Comparison of ENCODE assay signal across 11 cellular contexts in the genomic region with DNA sequence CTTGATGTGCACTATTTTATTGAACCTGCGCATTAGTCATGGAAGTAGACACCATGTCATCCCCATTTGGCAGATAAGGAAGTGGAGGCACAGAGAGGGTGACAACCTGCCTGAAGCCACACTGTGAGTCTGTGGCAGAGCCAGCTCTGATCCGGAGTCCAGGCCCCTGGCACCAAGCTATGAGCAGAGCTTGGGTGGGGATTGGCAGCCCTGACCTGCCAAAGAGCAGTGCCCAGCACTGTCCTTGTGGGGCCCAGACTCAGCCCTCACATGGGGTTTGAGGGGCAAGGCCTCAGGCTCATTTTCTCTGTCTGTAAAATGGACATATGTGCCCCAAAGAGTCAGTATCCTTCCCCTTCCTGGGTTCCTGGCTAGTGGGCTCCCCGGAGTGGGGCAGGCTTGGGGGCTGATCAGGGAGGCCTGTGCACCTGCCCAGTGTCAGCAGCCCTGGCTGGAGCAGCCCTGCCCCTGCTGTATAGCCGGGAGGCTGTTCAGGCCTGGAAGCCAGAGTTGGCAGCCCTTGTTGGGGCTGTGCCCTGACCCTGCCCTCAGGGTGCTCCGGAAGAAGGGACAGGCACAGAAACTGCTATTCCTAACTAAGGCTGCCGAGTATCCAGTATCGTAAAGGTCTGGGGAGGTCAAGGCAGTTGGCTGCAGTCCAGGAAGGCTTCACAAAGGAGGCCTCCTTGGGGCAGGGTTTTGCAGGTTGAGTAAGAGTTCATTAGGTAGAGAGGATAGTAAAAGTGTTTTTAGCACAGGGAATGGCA. TPM values are rescaled to one million over a fixed set of nuclear protein-coding genes. Genes with fewer than 3 reads are reported as not detected.
A peak's percentile ranks its signal among the peaks of the same experiment; 100 is the strongest.
DNase-seq lines count a peak whose midpoint lies in the region; ATAC-seq and TF ChIP-seq lines count a peak whose summit lies in the region.
"Had no signal": no experiment of that assay in that cellular context is flagged by ENCODE, and none has a peak within 500 bp of the region (broad histone marks: within the 10 kb centered on the region; RNA-seq: fewer than 3 reads in every experiment).

No MANE protein-coding gene starts in this region.

- H3K27me3 ChIP-seq in H9 (ENCODE audit: insufficient read depth, low read length): no peaks in the 10 kb centered on the region
- H3K27me3 ChIP-seq in brain microvascular endothelial cell (replicated peaks): no peaks in the 10 kb centered on the region
- H3K27me3 ChIP-seq in hepatocyte: no peaks in the 10 kb centered on the region
- H3K27me3 ChIP-seq: BLaER1 treated with 17β-estradiol and CSF1 and Interleukin-3, amounts not matched to agents 10 nM and 100 nM had no signal

- H3K79me2 ChIP-seq in H9 (ENCODE audit: insufficient read depth, low read length) (no peaks in the 10 kb centered on the region), hepatocyte (no peaks in the 10 kb centered on the region)

- ATAC-seq in sciatic nerve (peak; percentile 9), GM21737 (IDR thresholded peaks at IDR 0.05; ENCODE audit: unreplicated experiment) (no peak)
- ATAC-seq: activated CD8-positive, alpha-beta T cell treated with anti-CD3 and anti-CD28 coated beads for 36 hours had no signal

- no peak overlapping the region for H2AK5ac ChIP-seq in H9 (ENCODE audit: insufficient read length, low read length)

- no peak overlapping the region for H3K23ac ChIP-seq in H9 (ENCODE audit: insufficient read length, low read depth, low read length)

- no peaks in the 10 kb centered on the region for H3K36me3 Mint-ChIP-seq in H9 (ENCODE audit: insufficient read depth in 1 of 3, low read depth in 3 of 3)
- no peaks in the 10 kb centered on the region for H3K36me3 Mint-ChIP-seq in activated T-cell treated with anti-CD3 and anti-CD28 coated beads, Interleukin-2, amount 50 U/mL, for 24 hours (ENCODE audit: low read depth)

- no peak overlapping the region for H3K9ac ChIP-seq in H9 (ENCODE audit: extremely low read depth, insufficient read length, low read length)
- H3K9ac ChIP-seq: BLaER1 treated with 17β-estradiol and CSF1 and Interleukin-3, amounts not matched to agents 10 nM and 100 nM had no signal

- in situ Hi-C loops in brain microvascular endothelial cell (cut with HindIII; ENCODE audit: low pct_ligation_motif_present, low sequenced_read_pairs): no loop called here

- H4K8ac ChIP-seq in H9 (replicated peaks; ENCODE audit: insufficient read length, low read depth, low read length): no peak overlapping the region

- H3K27ac Mint-ChIP-seq in H9: no peak overlapping the region
- H3K27ac Mint-ChIP-seq in activated T-cell treated with anti-CD3 and anti-CD28 coated beads, Interleukin-2, amount 50 U/mL, for 24 hours: no peak overlapping the region
- H3K27ac Mint-ChIP-seq: activated CD8-positive, alpha-beta T cell treated with anti-CD3 and anti-CD28 coated beads for 36 hours had no signal

- no peak overlapping the region for H3K4me3 Mint-ChIP-seq in H9
- no peak overlapping the region for H3K4me3 Mint-ChIP-seq in activated T-cell treated with anti-CD3 and anti-CD28 coated beads, Interleukin-2, amount 50 U/mL, for 24 hours
- H3K4me3 Mint-ChIP-seq: activated CD8-positive, alpha-beta T cell treated with anti-CD3 and anti-CD28 coated beads for 36 hours had no signal

- no peaks in the 10 kb centered on the region for H3K9me3 Mint-ChIP-seq in H9
- no peaks in the 10 kb centered on the region for H3K9me3 Mint-ChIP-seq in activated T-cell treated with anti-CD3 and anti-CD28 coated beads, Interleukin-2, amount 50 U/mL, for 24 hours
- H3K9me3 Mint-ChIP-seq: activated CD8-positive, alpha-beta T cell treated with anti-CD3 and anti-CD28 coated beads for 36 hours had no signal

- no CpG with 5 or more reads among the region's 7 CpGs for WGBS in H9 (ENCODE audit: extremely low coverage, insufficient read length, low lambda C conversion rate)
- 73% methylated on average over 7 of the region's 7 CpGs for WGBS in hepatocyte (ENCODE audit: low lambda C conversion rate, missing lambda C conversion rate)

- H3K79me1 ChIP-seq in H9 (ENCODE audit: insufficient read depth, low read depth, low read length, poor library complexity, severe bottlenecking): no peaks in the 10 kb centered on the region

- H4K20me1 ChIP-seq in H9 (ENCODE audit: control insufficient read depth, insufficient read depth, insufficient read length) (no peaks in the 10 kb centered on the region), hepatocyte (ENCODE audit: insufficient read depth, poor library complexity, severe bottlenecking) (no peaks in the 10 kb centered on the region)
- H4K20me1 ChIP-seq: BLaER1 treated with 17β-estradiol and CSF1 and Interleukin-3, amounts not matched to agents 10 nM and 100 nM had no signal

- H2BK120ac ChIP-seq in H9 (ENCODE audit: low read depth, low read length, poor library complexity, severe bottlenecking): no peak overlapping the region

- intact Hi-C loops in sciatic nerve (cut with DNase I): no loop called here

- H3K36me3 ChIP-seq in brain microvascular endothelial cell (replicated peaks): peaks cover 14% of the 10 kb centered on the region
- no peaks in the 10 kb centered on the region for H3K36me3 ChIP-seq in hepatocyte (replicated peaks; ENCODE audit: insufficient read depth, low read depth)
- H3K36me3 ChIP-seq: BLaER1 treated with 17β-estradiol and CSF1 and Interleukin-3, amounts not matched to agents 10 nM and 100 nM had no signal

- H3K4me1 ChIP-seq in H9 (ENCODE audit: insufficient read depth, low read length) (no peaks in the 10 kb centered on the region; the same call in 1 of the 2 replicates), hepatocyte (ENCODE audit: insufficient read depth) (peaks cover 32% of the 10 kb centered on the region)

- H3K27ac ChIP-seq in H9 (ENCODE audit: insufficient read length, low read depth, low read length) (no peak overlapping the region), brain microvascular endothelial cell (peak overlapping the region; percentile 72), hepatocyte (peak overlapping the region; percentile 64)
- H3K27ac ChIP-seq: BLaER1 treated with 17β-estradiol and CSF1 and Interleukin-3, amounts not matched to agents 10 nM and 100 nM had no signal

- no peaks in the 10 kb centered on the region for H3K9me2 ChIP-seq in hepatocyte (replicated peaks; ENCODE audit: insufficient read depth)

- no peak overlapping the region for H3K18ac ChIP-seq in H9 (ENCODE audit: insufficient read length, low read depth, low read length)

- no peak overlapping the region for H3K14ac ChIP-seq in H9 (ENCODE audit: insufficient read depth, low read length)

- no peak overlapping the region for H2BK20ac ChIP-seq in H9 (ENCODE audit: low read depth, low read length, poor library complexity, severe bottlenecking)

- no peaks in the 10 kb centered on the region for H3K23me2 ChIP-seq in H9 (ENCODE audit: insufficient read length, low read depth, low read length, poor library complexity, severe bottlenecking)

- no peak overlapping the region for H4K91ac ChIP-seq in H9 (ENCODE audit: insufficient read length, low read depth, low read length)

- H2BK5ac ChIP-seq in H9 (ENCODE audit: insufficient read length, low read length): no peak overlapping the region

- no peak overlapping the region for H2BK15ac ChIP-seq in H9 (ENCODE audit: low read depth, low read length)

- no peak overlapping the region for H3K4me2 ChIP-seq in H9 (ENCODE audit: insufficient read depth, insufficient read length, low read length)
- H3K4me2 ChIP-seq in hepatocyte: no peak overlapping the region

- no peak overlapping the region for H3K56ac ChIP-seq in H9 (ENCODE audit: insufficient read length, low read depth, low read length)

- H3K27me3 Mint-ChIP-seq in H9 (ENCODE audit: low read depth): no peaks in the 10 kb centered on the region; the same call in 1 of the 2 replicates
- H3K27me3 Mint-ChIP-seq in activated T-cell treated with anti-CD3 and anti-CD28 coated beads, Interleukin-2, amount 50 U/mL, for 24 hours: no peaks in the 10 kb centered on the region
- H3K27me3 Mint-ChIP-seq: activated CD8-positive, alpha-beta T cell treated with anti-CD3 and anti-CD28 coated beads for 36 hours had no signal

- no peaks in the 10 kb centered on the region for H3K9me3 ChIP-seq in H9 (ENCODE audit: control insufficient read depth, low read depth, low read length)
- no peaks in the 10 kb centered on the region for H3K9me3 ChIP-seq in hepatocyte (ENCODE audit: low read depth)
- H3K9me3 ChIP-seq: BLaER1 treated with 17β-estradiol and CSF1 and Interleukin-3, amounts not matched to agents 10 nM and 100 nM had no signal

- no peak overlapping the region for H2AFZ ChIP-seq in H9 (ENCODE audit: low read length)
- H2AFZ ChIP-seq in hepatocyte: no peak overlapping the region

- no peak overlapping the region for H2BK12ac ChIP-seq in H9 (ENCODE audit: insufficient read length, low read depth, low read length)

- no peak overlapping the region for H3K4ac ChIP-seq in H9 (ENCODE audit: low read depth, low read length)

- H3K4me3 ChIP-seq in brain microvascular endothelial cell (ENCODE audit: low read depth, low read length): no peak overlapping the region
- H3K4me3 ChIP-seq in hepatocyte: no peak overlapping the region
- H3K4me3 ChIP-seq: BLaER1 treated with 17β-estradiol and CSF1 and Interleukin-3, amounts not matched to agents 10 nM and 100 nM had no signal

- no peak overlapping the region for H4K5ac ChIP-seq in H9 (ENCODE audit: insufficient read length, low read depth, low read length)

- no peak overlapping the region for H3T11ph ChIP-seq in H9 (ENCODE audit: low read length)

- TF ChIP-seq CTCF in H9 (conservative IDR thresholded peaks at IDR 0.05) (no peak), brain microvascular endothelial cell (IDR thresholded peaks at IDR 0.05; ENCODE audit: low read depth, low read length, missing control alignments) (no peak), hepatocyte (IDR thresholded peaks at IDR 0.05; ENCODE audit: poor library complexity) (no peak)

- H3K4me1 Mint-ChIP-seq in H9: peaks cover 5 to 6% of the 10 kb centered on the region in 2 experiments; a peak in 2 of 4 replicates
- peaks cover 3% of the 10 kb centered on the region for H3K4me1 Mint-ChIP-seq in activated T-cell treated with anti-CD3 and anti-CD28 coated beads, Interleukin-2, amount 50 U/mL, for 24 hours (ENCODE audit: low read depth)

- DNase-seq in H9: peak; percentile 17
- DNase-seq in brain microvascular endothelial cell: no peak
- DNase-seq in hepatocyte (ENCODE audit: low spot score): no peak
- DNase-seq in sciatic nerve (ENCODE audit: low spot score): no peak
- no peak for DNase-seq in GOT3 (lab: John Stamatoyannopoulos, UW)
- DNase-seq in activated T-cell treated with anti-CD3 and anti-CD28 coated beads, Interleukin-2, amount 50 U/mL, for 24 hours: no peak
- no peak for DNase-seq in GM19238 (ENCODE audit: insufficient read length, low spot score)
- DNase-seq: activated CD8-positive, alpha-beta T cell treated with anti-CD3 and anti-CD28 coated beads for 36 hours had no signal

RNA-seq across cellular contexts. Expression of a gene that starts 38.7 kb away (rescaled TPM):
- total RNA-seq in H9 (2021) (1.1 and 1.4 TPM in 2 replicates), hepatocyte (120 and 133 TPM in 2 replicates), sciatic nerve (70.3 TPM)
- polyA plus RNA-seq in hepatocyte: 85.8 and 88.5 TPM in 2 replicates
- total RNA-seq: activated CD8-positive, alpha-beta T cell treated with anti-CD3 and anti-CD28 coated beads for 36 hours had no signal
- polyA plus RNA-seq: neural cell had no signal

Comparison
In these comparisons a context has a peak if more than half of its experiments do, and no peak if none do; other contexts are left out.
1. RNA of a gene that starts 38.7 kb away (total RNA-seq): 120 to 133 TPM in hepatocyte and 70.3 TPM in sciatic nerve (single experiment); 1.1 to 1.4 TPM in H9; every median in the first group is over 10 times any median in the second.